9 cellular contexts compared by ENCODE assay signal in the genomic region with DNA sequence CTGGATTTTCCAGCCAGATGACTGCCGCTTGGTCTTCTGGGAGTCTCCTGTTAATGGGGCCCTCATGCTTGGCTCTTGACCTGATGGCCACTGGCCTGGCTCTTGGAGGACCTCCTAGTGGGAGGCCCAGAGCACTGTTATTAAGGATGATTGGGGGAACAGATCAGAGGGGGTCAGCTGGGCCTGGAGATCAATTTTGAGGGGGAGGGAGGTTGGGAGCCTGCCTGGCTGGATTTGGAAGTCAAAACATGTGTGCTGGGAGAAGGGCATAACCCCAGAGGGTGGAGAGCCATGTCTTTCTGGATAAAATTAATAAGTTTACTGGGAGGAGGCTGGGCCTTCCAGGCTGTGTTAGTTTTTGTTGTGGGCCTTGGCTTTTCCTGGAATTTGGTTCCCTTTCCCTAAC. TPM values are rescaled to one million over a fixed set of nuclear protein-coding genes. Genes with fewer than 3 reads are reported as not detected.
DNase-seq lines count a peak whose midpoint lies in the region; ATAC-seq and TF ChIP-seq lines count a peak whose summit lies in the region.
"Had no signal": no experiment of that assay in that cellular context is flagged by ENCODE, and none has a peak within 500 bp of the region (broad histone marks: within the 10 kb centered on the region; RNA-seq: fewer than 3 reads in every experiment).

No MANE protein-coding gene starts in this region.

- H3K4me1 ChIP-seq in mucosa of descending colon (ENCODE audit: low read depth) (no peaks in the 10 kb centered on the region), transverse colon (peaks cover 11 to 28% (median 14%) of the 10 kb centered on the region in 4 donors)

- peak overlapping the region; percentile 43 for H3K27ac Mint-ChIP-seq in activated CD4-positive, alpha-beta T cell treated with anti-CD3 and anti-CD28 coated beads, Interleukin-2, amount 10 ng/mL, durations not matched to agents 24 days and 14 days

- H3K9me3 ChIP-seq in mucosa of descending colon (no peaks in the 10 kb centered on the region), transverse colon (peaks cover 3% of the 10 kb centered on the region in 2 donors)
- H3K9me3 ChIP-seq: SJSA1 had no signal

- H3K4me3 Mint-ChIP-seq in activated CD4-positive, alpha-beta T cell treated with anti-CD3 and anti-CD28 coated beads, Interleukin-2, amount 10 ng/mL, durations not matched to agents 24 days and 14 days: peak overlapping the region; percentile 85

- no peaks in the 10 kb centered on the region for H3K27me3 ChIP-seq in transverse colon
- H3K27me3 ChIP-seq: SJSA1 had no signal

- peak overlapping the region; percentile 40 for H3K27ac ChIP-seq in caudate nucleus (ENCODE audit: low read depth, low read length)
- H3K27ac ChIP-seq in transverse colon: peak overlapping the region; percentile 92 to 98 (median 95)

- 83 to 86% methylated on average over 1 of the region's 1 CpG for WGBS in transverse colon (ENCODE audit: low coverage in 1 of 2), 2 donors

- in situ Hi-C loops in transverse colon (cut with MboI; ENCODE audit: low pct_ligation_motif_present in 1 of 4, low pct_unique_long_range_greater_than_20kb in 1 of 4, low sequenced_read_pairs in 3 of 4): loop anchor here in 3 of 4 donors (10.0 to 25.0 kb wide), 4 partner anchors 386 to 561 kb away; a partner anchor contains a TSS

- intact Hi-C loops in activated CD4-positive, alpha-beta T cell treated with anti-CD3 and anti-CD28 coated beads, Interleukin-2, amount 10 ng/mL, durations not matched to agents 24 days and 14 days (cut with micrococcal nuclease): loop anchor here (5.0 to 10.0 kb wide), 5 partner anchors 137 to 543 kb away; no protein-coding TSS in a partner anchor
- intact Hi-C loops in mucosa of descending colon (cut with DNase I, micrococcal nuclease): no loop called here
- intact Hi-C loops in transverse colon (cut with DNase I; ENCODE audit: low total_unique reads): loop anchor here (5.0 to 10.0 kb wide), 2 partner anchors 147 to 396 kb away; no protein-coding TSS in a partner anchor

- H3K4me3 ChIP-seq in mucosa of descending colon (no peak overlapping the region), transverse colon (no peak overlapping the region)
- H3K4me3 ChIP-seq: SJSA1 had no signal

- no peaks in the 10 kb centered on the region for H3K36me3 ChIP-seq in mucosa of descending colon (ENCODE audit: low read depth)
- H3K36me3 ChIP-seq in transverse colon: no peaks in the 10 kb centered on the region
- H3K36me3 ChIP-seq: SJSA1 had no signal

- peaks cover 14% of the 10 kb centered on the region for H3K36me3 Mint-ChIP-seq in activated CD4-positive, alpha-beta T cell treated with anti-CD3 and anti-CD28 coated beads, Interleukin-2, amount 10 ng/mL, durations not matched to agents 24 days and 14 days (ENCODE audit: low read depth)

- ATAC-seq in mucosa of descending colon: no peak
- ATAC-seq in GM21381 (IDR thresholded peaks at IDR 0.05; ENCODE audit: unreplicated experiment): no peak

- TF ChIP-seq EP300 in transverse colon (IDR thresholded peaks at IDR 0.05; ENCODE audit: low read depth): no peak

- TF ChIP-seq POLR2A in transverse colon (IDR thresholded peaks at IDR 0.05): no peak

- TF ChIP-seq CTCF in mucosa of descending colon (IDR thresholded peaks at IDR 0.05): no peak
- TF ChIP-seq CTCF in transverse colon (IDR thresholded peaks at IDR 0.05): no peak

- peak; percentile 55 for DNase-seq in activated CD4-positive, alpha-beta T cell treated with anti-CD3 and anti-CD28 coated beads, Interleukin-2, amount 10 ng/mL, durations not matched to agents 24 days and 14 days
- DNase-seq in activated CD4-positive, alpha-beta T cell treated with anti-CD3 and anti-CD28 coated beads, Interleukin-2, amount 50 U/mL, for 48 hours: no peak
- no peak for DNase-seq in caudate nucleus (lab: John Stamatoyannopoulos, UW)
- peak in 2 of 3 donors; percentile 33 to 53 for DNase-seq in mucosa of descending colon
- DNase-seq in transverse colon: no peak
- no peak for DNase-seq in globus pallidus (ENCODE audit: low spot score)
- no peak for DNase-seq in epidermal melanocyte (ENCODE audit: insufficient read length, low spot score)

- H3K27me3 Mint-ChIP-seq in activated CD4-positive, alpha-beta T cell treated with anti-CD3 and anti-CD28 coated beads, Interleukin-2, amount 10 ng/mL, durations not matched to agents 24 days and 14 days: no peaks in the 10 kb centered on the region

- peaks cover 25% of the 10 kb centered on the region for H3K4me1 Mint-ChIP-seq in activated CD4-positive, alpha-beta T cell treated with anti-CD3 and anti-CD28 coated beads, Interleukin-2, amount 10 ng/mL, durations not matched to agents 24 days and 14 days

- H3K9me3 Mint-ChIP-seq in activated CD4-positive, alpha-beta T cell treated with anti-CD3 and anti-CD28 coated beads, Interleukin-2, amount 10 ng/mL, durations not matched to agents 24 days and 14 days: peaks cover 10% of the 10 kb centered on the region

RNA-seq across cellular contexts. Expression of a gene that starts 1.3 kb away (rescaled TPM):
- total RNA-seq in activated CD4-positive, alpha-beta T cell treated with anti-CD3 and anti-CD28 coated beads, Interleukin-2, amount 10 ng/mL, durations not matched to agents 24 days and 14 days: 6.2 and 8.1 TPM in 2 replicates
- total RNA-seq in mucosa of descending colon (10 to 100 TPM; 25.2 to 38.3 (median 36.6) TPM), transverse colon (10 to 100 TPM; 18.2 to 97.7 (median 27.1) TPM)

Comparison
In these comparisons a context has a peak if more than half of its experiments do, and no peak if none do; other contexts are left out.
1. DNase-seq: peak in activated CD4-positive, alpha-beta T cell treated with anti-CD3 and anti-CD28 coated beads, Interleukin-2, amount 10 ng/mL, durations not matched to agents 24 days and 14 days (single experiment) and mucosa of descending colon (2 of 3); none in activated CD4-positive, alpha-beta T cell treated with anti-CD3 and anti-CD28 coated beads, Interleukin-2, amount 50 U/mL, for 48 hours (0 of 2), caudate nucleus (0 of 61), transverse colon (single experiment), globus pallidus (single experiment) and epidermal melanocyte (single experiment).
2. intact Hi-C loops: an anchor here in activated CD4-positive, alpha-beta T cell treated with anti-CD3 and anti-CD28 coated beads, Interleukin-2, amount 10 ng/mL, durations not matched to agents 24 days and 14 days (5.0 to 10.0 kb wide) and transverse colon (5.0 to 10.0 kb wide); none called in mucosa of descending colon.